In the genomic region with DNA sequence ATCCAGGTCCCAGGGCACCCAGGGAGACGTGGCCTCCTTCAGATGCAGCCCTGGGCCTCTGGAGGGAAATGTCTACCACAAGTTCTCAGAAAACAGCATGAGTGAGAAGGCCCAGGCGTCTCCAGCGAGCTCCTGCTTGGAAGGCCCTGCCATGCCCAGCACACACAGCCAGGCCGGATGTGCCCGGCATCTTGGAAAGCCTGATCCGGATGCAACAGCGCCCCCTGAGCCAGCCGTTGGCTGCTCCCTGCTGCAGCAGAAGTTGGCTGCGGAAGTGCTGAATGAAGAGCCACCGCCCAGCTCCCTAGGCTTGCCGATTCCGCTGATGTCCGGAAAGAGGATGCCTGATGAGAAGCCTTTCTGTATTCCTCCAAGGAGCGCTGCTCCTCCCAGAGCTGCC, we compare ENCODE assay signal across 2 cellular contexts.
TF ChIP-seq lines count a peak whose summit lies in the region.

No MANE protein-coding gene starts in this region.

TF ChIP-seq in GM23338, 12 proteins besides CTCF, POLR2A, EP300 and RAD21 (continues in another document):
- TF ChIP-seq, protein P1, sequence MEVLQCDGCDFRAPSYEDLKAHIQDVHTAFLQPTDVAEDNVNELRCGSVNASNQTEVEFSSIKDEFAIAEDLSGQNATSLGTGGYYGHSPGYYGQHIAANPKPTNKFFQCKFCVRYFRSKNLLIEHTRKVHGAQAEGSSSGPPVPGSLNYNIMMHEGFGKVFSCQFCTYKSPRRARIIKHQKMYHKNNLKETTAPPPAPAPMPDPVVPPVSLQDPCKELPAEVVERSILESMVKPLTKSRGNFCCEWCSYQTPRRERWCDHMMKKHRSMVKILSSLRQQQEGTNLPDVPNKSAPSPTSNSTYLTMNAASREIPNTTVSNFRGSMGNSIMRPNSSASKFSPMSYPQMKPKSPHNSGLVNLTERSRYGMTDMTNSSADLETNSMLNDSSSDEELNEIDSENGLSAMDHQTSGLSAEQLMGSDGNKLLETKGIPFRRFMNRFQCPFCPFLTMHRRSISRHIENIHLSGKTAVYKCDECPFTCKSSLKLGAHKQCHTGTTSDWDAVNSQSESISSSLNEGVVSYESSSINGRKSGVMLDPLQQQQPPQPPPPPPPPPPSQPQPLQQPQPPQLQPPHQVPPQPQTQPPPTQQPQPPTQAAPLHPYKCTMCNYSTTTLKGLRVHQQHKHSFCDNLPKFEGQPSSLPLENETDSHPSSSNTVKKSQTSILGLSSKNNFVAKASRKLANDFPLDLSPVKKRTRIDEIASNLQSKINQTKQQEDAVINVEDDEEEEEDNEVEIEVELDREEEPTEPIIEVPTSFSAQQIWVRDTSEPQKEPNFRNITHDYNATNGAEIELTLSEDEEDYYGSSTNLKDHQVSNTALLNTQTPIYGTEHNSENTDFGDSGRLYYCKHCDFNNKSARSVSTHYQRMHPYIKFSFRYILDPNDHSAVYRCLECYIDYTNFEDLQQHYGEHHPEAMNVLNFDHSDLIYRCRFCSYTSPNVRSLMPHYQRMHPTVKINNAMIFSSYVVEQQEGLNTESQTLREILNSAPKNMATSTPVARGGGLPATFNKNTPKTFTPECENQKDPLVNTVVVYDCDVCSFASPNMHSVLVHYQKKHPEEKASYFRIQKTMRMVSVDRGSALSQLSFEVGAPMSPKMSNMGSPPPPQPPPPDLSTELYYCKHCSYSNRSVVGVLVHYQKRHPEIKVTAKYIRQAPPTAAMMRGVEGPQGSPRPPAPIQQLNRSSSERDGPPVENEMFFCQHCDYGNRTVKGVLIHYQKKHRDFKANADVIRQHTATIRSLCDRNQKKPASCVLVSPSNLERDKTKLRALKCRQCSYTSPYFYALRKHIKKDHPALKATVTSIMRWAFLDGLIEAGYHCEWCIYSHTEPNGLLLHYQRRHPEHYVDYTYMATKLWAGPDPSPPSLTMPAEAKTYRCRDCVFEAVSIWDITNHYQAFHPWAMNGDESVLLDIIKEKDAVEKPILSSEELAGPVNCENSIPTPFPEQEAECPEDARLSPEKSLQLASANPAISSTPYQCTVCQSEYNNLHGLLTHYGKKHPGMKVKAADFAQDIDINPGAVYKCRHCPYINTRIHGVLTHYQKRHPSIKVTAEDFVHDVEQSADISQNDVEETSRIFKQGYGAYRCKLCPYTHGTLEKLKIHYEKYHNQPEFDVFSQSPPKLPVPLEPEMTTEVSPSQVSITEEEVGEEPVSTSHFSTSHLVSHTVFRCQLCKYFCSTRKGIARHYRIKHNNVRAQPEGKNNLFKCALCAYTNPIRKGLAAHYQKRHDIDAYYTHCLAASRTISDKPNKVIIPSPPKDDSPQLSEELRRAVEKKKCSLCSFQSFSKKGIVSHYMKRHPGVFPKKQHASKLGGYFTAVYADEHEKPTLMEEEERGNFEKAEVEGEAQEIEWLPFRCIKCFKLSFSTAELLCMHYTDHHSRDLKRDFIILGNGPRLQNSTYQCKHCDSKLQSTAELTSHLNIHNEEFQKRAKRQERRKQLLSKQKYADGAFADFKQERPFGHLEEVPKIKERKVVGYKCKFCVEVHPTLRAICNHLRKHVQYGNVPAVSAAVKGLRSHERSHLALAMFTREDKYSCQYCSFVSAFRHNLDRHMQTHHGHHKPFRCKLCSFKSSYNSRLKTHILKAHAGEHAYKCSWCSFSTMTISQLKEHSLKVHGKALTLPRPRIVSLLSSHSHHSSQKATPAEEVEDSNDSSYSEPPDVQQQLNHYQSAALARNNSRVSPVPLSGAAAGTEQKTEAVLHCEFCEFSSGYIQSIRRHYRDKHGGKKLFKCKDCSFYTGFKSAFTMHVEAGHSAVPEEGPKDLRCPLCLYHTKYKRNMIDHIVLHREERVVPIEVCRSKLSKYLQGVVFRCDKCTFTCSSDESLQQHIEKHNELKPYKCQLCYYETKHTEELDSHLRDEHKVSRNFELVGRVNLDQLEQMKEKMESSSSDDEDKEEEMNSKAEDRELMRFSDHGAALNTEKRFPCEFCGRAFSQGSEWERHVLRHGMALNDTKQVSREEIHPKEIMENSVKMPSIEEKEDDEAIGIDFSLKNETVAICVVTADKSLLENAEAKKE (CRISPR knock-in tag; IDR thresholded peaks at IDR 0.05) = no peak
- TF ChIP-seq POLR2AphosphoS5 (IDR thresholded peaks at IDR 0.05; ENCODE audit: low read depth) (no peak), EZH2 (IDR thresholded peaks at IDR 0.05; ENCODE audit: low read depth, unreplicated experiment) (no peak), JUNB (IDR thresholded peaks at IDR 0.05; ENCODE audit: unreplicated experiment) (no peak), STAT1 (IDR thresholded peaks at IDR 0.05; ENCODE audit: unreplicated experiment) (no peak), EZH2phosphoT487 (IDR thresholded peaks at IDR 0.05; ENCODE audit: unreplicated experiment) (no peak), NANOG (IDR thresholded peaks at IDR 0.05; ENCODE audit: borderline replicate concordance) (no peak), ZNF331 (CRISPR knock-in tag; IDR thresholded peaks at IDR 0.05; ENCODE audit: low read depth) (no peak)
- TF ChIP-seq, protein P2, sequence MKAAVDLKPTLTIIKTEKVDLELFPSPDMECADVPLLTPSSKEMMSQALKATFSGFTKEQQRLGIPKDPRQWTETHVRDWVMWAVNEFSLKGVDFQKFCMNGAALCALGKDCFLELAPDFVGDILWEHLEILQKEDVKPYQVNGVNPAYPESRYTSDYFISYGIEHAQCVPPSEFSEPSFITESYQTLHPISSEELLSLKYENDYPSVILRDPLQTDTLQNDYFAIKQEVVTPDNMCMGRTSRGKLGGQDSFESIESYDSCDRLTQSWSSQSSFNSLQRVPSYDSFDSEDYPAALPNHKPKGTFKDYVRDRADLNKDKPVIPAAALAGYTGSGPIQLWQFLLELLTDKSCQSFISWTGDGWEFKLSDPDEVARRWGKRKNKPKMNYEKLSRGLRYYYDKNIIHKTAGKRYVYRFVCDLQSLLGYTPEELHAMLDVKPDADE (IDR thresholded peaks at IDR 0.05) = no peak
- TF ChIP-seq, protein P3, sequence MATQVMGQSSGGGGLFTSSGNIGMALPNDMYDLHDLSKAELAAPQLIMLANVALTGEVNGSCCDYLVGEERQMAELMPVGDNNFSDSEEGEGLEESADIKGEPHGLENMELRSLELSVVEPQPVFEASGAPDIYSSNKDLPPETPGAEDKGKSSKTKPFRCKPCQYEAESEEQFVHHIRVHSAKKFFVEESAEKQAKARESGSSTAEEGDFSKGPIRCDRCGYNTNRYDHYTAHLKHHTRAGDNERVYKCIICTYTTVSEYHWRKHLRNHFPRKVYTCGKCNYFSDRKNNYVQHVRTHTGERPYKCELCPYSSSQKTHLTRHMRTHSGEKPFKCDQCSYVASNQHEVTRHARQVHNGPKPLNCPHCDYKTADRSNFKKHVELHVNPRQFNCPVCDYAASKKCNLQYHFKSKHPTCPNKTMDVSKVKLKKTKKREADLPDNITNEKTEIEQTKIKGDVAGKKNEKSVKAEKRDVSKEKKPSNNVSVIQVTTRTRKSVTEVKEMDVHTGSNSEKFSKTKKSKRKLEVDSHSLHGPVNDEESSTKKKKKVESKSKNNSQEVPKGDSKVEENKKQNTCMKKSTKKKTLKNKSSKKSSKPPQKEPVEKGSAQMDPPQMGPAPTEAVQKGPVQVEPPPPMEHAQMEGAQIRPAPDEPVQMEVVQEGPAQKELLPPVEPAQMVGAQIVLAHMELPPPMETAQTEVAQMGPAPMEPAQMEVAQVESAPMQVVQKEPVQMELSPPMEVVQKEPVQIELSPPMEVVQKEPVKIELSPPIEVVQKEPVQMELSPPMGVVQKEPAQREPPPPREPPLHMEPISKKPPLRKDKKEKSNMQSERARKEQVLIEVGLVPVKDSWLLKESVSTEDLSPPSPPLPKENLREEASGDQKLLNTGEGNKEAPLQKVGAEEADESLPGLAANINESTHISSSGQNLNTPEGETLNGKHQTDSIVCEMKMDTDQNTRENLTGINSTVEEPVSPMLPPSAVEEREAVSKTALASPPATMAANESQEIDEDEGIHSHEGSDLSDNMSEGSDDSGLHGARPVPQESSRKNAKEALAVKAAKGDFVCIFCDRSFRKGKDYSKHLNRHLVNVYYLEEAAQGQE (IDR thresholded peaks at IDR 0.05; ENCODE audit: unreplicated experiment) = no peak

TF ChIP-seq in WTC11, 78 proteins besides CTCF, POLR2A, EP300 and RAD21 (continued from another document):
- TF ChIP-seq, protein P4, sequence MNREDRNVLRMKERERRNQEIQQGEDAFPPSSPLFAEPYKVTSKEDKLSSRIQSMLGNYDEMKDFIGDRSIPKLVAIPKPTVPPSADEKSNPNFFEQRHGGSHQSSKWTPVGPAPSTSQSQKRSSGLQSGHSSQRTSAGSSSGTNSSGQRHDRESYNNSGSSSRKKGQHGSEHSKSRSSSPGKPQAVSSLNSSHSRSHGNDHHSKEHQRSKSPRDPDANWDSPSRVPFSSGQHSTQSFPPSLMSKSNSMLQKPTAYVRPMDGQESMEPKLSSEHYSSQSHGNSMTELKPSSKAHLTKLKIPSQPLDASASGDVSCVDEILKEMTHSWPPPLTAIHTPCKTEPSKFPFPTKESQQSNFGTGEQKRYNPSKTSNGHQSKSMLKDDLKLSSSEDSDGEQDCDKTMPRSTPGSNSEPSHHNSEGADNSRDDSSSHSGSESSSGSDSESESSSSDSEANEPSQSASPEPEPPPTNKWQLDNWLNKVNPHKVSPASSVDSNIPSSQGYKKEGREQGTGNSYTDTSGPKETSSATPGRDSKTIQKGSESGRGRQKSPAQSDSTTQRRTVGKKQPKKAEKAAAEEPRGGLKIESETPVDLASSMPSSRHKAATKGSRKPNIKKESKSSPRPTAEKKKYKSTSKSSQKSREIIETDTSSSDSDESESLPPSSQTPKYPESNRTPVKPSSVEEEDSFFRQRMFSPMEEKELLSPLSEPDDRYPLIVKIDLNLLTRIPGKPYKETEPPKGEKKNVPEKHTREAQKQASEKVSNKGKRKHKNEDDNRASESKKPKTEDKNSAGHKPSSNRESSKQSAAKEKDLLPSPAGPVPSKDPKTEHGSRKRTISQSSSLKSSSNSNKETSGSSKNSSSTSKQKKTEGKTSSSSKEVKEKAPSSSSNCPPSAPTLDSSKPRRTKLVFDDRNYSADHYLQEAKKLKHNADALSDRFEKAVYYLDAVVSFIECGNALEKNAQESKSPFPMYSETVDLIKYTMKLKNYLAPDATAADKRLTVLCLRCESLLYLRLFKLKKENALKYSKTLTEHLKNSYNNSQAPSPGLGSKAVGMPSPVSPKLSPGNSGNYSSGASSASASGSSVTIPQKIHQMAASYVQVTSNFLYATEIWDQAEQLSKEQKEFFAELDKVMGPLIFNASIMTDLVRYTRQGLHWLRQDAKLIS (CRISPR knock-in tag; IDR thresholded peaks at IDR 0.05; ENCODE audit: borderline replicate concordance) = no peak
- TF ChIP-seq, protein P5, sequence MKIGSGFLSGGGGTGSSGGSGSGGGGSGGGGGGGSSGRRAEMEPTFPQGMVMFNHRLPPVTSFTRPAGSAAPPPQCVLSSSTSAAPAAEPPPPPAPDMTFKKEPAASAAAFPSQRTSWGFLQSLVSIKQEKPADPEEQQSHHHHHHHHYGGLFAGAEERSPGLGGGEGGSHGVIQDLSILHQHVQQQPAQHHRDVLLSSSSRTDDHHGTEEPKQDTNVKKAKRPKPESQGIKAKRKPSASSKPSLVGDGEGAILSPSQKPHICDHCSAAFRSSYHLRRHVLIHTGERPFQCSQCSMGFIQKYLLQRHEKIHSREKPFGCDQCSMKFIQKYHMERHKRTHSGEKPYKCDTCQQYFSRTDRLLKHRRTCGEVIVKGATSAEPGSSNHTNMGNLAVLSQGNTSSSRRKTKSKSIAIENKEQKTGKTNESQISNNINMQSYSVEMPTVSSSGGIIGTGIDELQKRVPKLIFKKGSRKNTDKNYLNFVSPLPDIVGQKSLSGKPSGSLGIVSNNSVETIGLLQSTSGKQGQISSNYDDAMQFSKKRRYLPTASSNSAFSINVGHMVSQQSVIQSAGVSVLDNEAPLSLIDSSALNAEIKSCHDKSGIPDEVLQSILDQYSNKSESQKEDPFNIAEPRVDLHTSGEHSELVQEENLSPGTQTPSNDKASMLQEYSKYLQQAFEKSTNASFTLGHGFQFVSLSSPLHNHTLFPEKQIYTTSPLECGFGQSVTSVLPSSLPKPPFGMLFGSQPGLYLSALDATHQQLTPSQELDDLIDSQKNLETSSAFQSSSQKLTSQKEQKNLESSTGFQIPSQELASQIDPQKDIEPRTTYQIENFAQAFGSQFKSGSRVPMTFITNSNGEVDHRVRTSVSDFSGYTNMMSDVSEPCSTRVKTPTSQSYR (CRISPR knock-in tag; IDR thresholded peaks at IDR 0.05) = no peak
- no peak for TF ChIP-seq PRRX2 (CRISPR knock-in tag; IDR thresholded peaks at IDR 0.05)
- no peak for TF ChIP-seq IRF2 (CRISPR knock-in tag; IDR thresholded peaks at IDR 0.05; ENCODE audit: borderline replicate concordance, low read depth)
- no peak for TF ChIP-seq OVOL2 (CRISPR knock-in tag; IDR thresholded peaks at IDR 0.05; ENCODE audit: borderline replicate concordance)
- no peak for TF ChIP-seq RORB (CRISPR knock-in tag; IDR thresholded peaks at IDR 0.05)
- TF ChIP-seq CREM (CRISPR knock-in tag; IDR thresholded peaks at IDR 0.05) = no peak
- TF ChIP-seq, protein P6, sequence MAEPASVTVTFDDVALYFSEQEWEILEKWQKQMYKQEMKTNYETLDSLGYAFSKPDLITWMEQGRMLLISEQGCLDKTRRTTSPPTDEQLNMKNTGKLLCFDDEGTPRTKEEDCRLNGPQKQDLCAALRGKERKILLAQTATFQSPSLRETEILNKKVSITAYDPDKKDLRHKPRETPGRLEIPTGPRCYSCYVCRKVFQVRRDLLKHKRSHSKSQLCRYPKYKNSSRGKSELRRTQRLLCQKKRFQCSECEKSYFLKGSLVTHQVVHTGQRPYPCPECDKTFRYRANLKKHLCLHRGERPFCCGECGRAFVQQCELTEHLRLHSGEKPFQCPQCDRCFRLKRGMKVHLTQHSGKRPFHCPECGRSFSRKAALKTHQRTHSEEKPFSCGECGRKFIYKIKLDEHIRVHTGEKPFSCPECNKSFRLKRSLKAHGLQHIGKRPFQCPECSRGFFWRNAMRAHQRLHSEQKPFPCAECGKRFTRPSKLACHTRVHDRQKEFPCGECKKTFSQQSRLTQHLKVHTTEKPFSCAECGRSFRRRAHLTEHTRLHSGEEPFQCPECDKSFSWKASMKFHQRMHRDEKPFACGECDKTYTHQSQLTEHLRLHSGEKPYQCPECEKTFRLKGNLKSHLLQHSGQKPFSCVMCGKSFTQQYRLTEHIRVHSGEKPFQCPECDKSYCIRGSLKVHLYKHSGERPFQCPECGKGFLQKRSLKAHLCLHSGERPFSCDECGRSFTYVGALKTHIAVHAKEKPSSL (CRISPR knock-in tag; conservative IDR thresholded peaks at IDR 0.05) = no peak
- TF ChIP-seq, protein P7, sequence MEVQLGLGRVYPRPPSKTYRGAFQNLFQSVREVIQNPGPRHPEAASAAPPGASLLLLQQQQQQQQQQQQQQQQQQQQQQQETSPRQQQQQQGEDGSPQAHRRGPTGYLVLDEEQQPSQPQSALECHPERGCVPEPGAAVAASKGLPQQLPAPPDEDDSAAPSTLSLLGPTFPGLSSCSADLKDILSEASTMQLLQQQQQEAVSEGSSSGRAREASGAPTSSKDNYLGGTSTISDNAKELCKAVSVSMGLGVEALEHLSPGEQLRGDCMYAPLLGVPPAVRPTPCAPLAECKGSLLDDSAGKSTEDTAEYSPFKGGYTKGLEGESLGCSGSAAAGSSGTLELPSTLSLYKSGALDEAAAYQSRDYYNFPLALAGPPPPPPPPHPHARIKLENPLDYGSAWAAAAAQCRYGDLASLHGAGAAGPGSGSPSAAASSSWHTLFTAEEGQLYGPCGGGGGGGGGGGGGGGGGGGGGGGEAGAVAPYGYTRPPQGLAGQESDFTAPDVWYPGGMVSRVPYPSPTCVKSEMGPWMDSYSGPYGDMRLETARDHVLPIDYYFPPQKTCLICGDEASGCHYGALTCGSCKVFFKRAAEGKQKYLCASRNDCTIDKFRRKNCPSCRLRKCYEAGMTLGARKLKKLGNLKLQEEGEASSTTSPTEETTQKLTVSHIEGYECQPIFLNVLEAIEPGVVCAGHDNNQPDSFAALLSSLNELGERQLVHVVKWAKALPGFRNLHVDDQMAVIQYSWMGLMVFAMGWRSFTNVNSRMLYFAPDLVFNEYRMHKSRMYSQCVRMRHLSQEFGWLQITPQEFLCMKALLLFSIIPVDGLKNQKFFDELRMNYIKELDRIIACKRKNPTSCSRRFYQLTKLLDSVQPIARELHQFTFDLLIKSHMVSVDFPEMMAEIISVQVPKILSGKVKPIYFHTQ (CRISPR knock-in tag; IDR thresholded peaks at IDR 0.05) = no peak
